Comparison of ENCODE assay signal across 8 cellular contexts in genomic region chr6:35343835-35344550, GRCh38. TPM values are rescaled to one million over a fixed set of nuclear protein-coding genes. Genes with fewer than 3 reads are reported as not detected.
DNase-seq lines count a peak whose midpoint lies in the region; ATAC-seq and TF ChIP-seq lines count a peak whose summit lies in the region.

No MANE protein-coding gene starts in this region.

- H4K12ac ChIP-seq in trophoblast cell (ENCODE audit: low read depth, low read length) = no peak overlapping the region

- DNase-seq in Caco-2 = no peak
- no peak for DNase-seq in RWPE1 (ENCODE audit: low spot score)
- DNase-seq in epithelial cell of prostate (ENCODE audit: low read depth, low spot score) = no peak
- DNase-seq in trophoblast cell = peak in 1 of 2 donors; percentile 66
- DNase-seq in activated gamma-delta T cell treated with Interleukin-2 at 50 U/mL for 16 hours = no peak

- H3K27ac ChIP-seq in RWPE1 = peak overlapping the region; percentile 18; the same call in 1 of the 2 replicates
- H3K27ac ChIP-seq in epithelial cell of prostate = peak overlapping the region; percentile 57
- H3K27ac ChIP-seq in trophoblast cell (ENCODE audit: low read depth, low read length) = peak overlapping the region; percentile 21

- peak overlapping the region; percentile 78 for H3K27ac Mint-ChIP-seq in Caco-2 (ENCODE audit: unreplicated experiment)

- peaks cover 11% of the 10 kb centered on the region for H3K79me2 ChIP-seq in trophoblast cell (ENCODE audit: control insufficient read depth, insufficient read depth, low read length, poor library complexity)

- intact Hi-C loops in Caco-2 (cut with micrococcal nuclease; ENCODE audit: unreplicated experiment) = no loop called here

- H3K27me3 ChIP-seq in Caco-2 (replicated peaks; ENCODE audit: control insufficient read depth, insufficient read depth, low read length) (no peaks in the 10 kb centered on the region), trophoblast cell (ENCODE audit: insufficient read depth, low read length) (no peaks in the 10 kb centered on the region)

- H3K23ac ChIP-seq in trophoblast cell (ENCODE audit: low read length) = peak overlapping the region; percentile 13

- POLR2A ChIA-PET in Caco-2 (lab: Charles Lee) (no interaction called here), RWPE1 (lab: Yijun Ruan, JAX; ENCODE audit: low non-redundant PET) (interaction anchor here (0.9 kb wide), 1 partner anchor 72 kb away, joined by 6 read pairs; no protein-coding TSS in a partner anchor)

- H3K36me3 ChIP-seq in Caco-2 (ENCODE audit: control insufficient read depth, insufficient read depth, low read length) = no peaks in the 10 kb centered on the region; the same call in 1 of the 2 replicates
- H3K36me3 ChIP-seq in trophoblast cell (ENCODE audit: control insufficient read depth in 1 of 2, insufficient read depth in 2 of 2, low read length in 2 of 2) = peaks cover 16 to 22% of the 10 kb centered on the region in 2 experiments

- no peaks in the 10 kb centered on the region for H3K9me3 ChIP-seq in Caco-2
- H3K9me3 ChIP-seq in trophoblast cell (ENCODE audit: insufficient read depth, low read depth, low read length) = no peaks in the 10 kb centered on the region

- peak overlapping the region; percentile 85 for H3K4me3 Mint-ChIP-seq in Caco-2 (ENCODE audit: unreplicated experiment)

- H3K4me1 ChIP-seq in Caco-2 = peaks cover 6% of the 10 kb centered on the region
- peaks cover 15 to 24% of the 10 kb centered on the region in 2 experiments for H3K4me1 ChIP-seq in trophoblast cell (ENCODE audit: control insufficient read depth in 1 of 2, insufficient read depth in 2 of 2, low read length in 2 of 2)

- no peak overlapping the region for H4K91ac ChIP-seq in trophoblast cell (ENCODE audit: low read depth, low read length)

- peaks cover 7% of the 10 kb centered on the region for H3K79me1 ChIP-seq in trophoblast cell (ENCODE audit: low read length)

- no peaks in the 10 kb centered on the region for H3K27me3 Mint-ChIP-seq in Caco-2 (ENCODE audit: insufficient read depth, unreplicated experiment)

- no peaks in the 10 kb centered on the region for H3K4me1 Mint-ChIP-seq in Caco-2 (ENCODE audit: low read depth, unreplicated experiment)

- no peak overlapping the region for H2BK120ac ChIP-seq in trophoblast cell (ENCODE audit: insufficient read depth, low read length, poor library complexity)

- H3K36me3 Mint-ChIP-seq in Caco-2 (ENCODE audit: insufficient read depth, unreplicated experiment) = peaks cover 28% of the 10 kb centered on the region

- WGBS in trophoblast cell (ENCODE audit: extremely low coverage, insufficient coverage, insufficient read length) = no CpG with 5 or more reads among the region's 6 CpGs

- TF ChIP-seq CTCF in Caco-2 (IDR thresholded peaks at IDR 0.05; ENCODE audit: insufficient read depth in 1 of 2, low read depth in 1 of 2, low read length in 1 of 2, severe bottlenecking in 1 of 2, unreplicated experiment in 1 of 2) = no peak
- no peak for TF ChIP-seq CTCF in RWPE1 (conservative IDR thresholded peaks at IDR 0.05; ENCODE audit: low read depth)

- no peak overlapping the region for H2AFZ ChIP-seq in trophoblast cell (ENCODE audit: insufficient read depth, low read length, poor library complexity)

- no peak for ATAC-seq in GM19324 (IDR thresholded peaks at IDR 0.05; ENCODE audit: low FRiP score, unreplicated experiment)
- no peak for ATAC-seq in GM21423 (IDR thresholded peaks at IDR 0.05; ENCODE audit: unreplicated experiment)
- ATAC-seq in GM21360 (IDR thresholded peaks at IDR 0.05; ENCODE audit: unreplicated experiment) = no peak

- H2AK5ac ChIP-seq in trophoblast cell (ENCODE audit: low read length) = no peak overlapping the region

- no peak overlapping the region for H3K9ac ChIP-seq in trophoblast cell (ENCODE audit: low read length)

- no peak overlapping the region for H4K8ac ChIP-seq in trophoblast cell (ENCODE audit: low read depth, low read length)

- no TSS peak for BruUV-seq in Caco-2 (replicated peaks; lab: Mats Ljungman, UMichigan)

- H3K14ac ChIP-seq in trophoblast cell (ENCODE audit: low read length) = no peak overlapping the region

- CTCF ChIA-PET in Caco-2 (lab: Charles Lee) = interaction anchor here (3.5 kb wide), 1 partner anchor 71 kb away, joined by 29 read pairs; no protein-coding TSS in a partner anchor
- CTCF ChIA-PET in RWPE1 (lab: Yijun Ruan, JAX) = interaction anchor here (0.6 to 3.4 kb wide), 6 partner anchors 16 to 129 kb away, joined by 3 to 41 read pairs (median 4); partner anchors contain the start of gene FANCE

- no peak overlapping the region for H2BK12ac ChIP-seq in trophoblast cell (ENCODE audit: low read length)

- H3K4me2 ChIP-seq in trophoblast cell (ENCODE audit: low read length) = peak overlapping the region; percentile 92

- peak overlapping the region; percentile 1 for H3K4ac ChIP-seq in trophoblast cell (ENCODE audit: low read depth, low read length)

- no peak overlapping the region for H3K4me3 ChIP-seq in Caco-2 (ENCODE audit: low read depth, low read length)
- no peak overlapping the region for H3K4me3 ChIP-seq in trophoblast cell (ENCODE audit: low read depth, low read length)

- no peak overlapping the region for H2BK5ac ChIP-seq in trophoblast cell (ENCODE audit: low read depth, low read length, poor library complexity)

- H3K18ac ChIP-seq in trophoblast cell (ENCODE audit: low read length) = no peak overlapping the region

- no peaks in the 10 kb centered on the region for H3K9me3 Mint-ChIP-seq in Caco-2 (ENCODE audit: unreplicated experiment)

RNA-seq across cellular contexts. Expression of gene PPARD, which starts 1.6 kb away (rescaled TPM):
- total RNA-seq in Caco-2 (2022) = 11.3 and 12.0 TPM in 2 replicates
- 72.3 and 76.8 TPM in 2 replicates for polyA plus RNA-seq in trophoblast cell (2013)

RNA-seq across cellular contexts. Expression of gene DEF6, which starts 46.4 kb away (rescaled TPM):
- 5.6 and 5.7 TPM in 2 replicates for total RNA-seq in Caco-2 (2022)
- polyA plus RNA-seq in trophoblast cell (2013) = 2.9 TPM in 2 replicates
